Comparison of ENCODE assay signal across 21 cellular contexts in genomic region chr6:125668071-125668470, GRCh38.
DNase-seq lines count a peak whose midpoint lies in the region; ATAC-seq and TF ChIP-seq lines count a peak whose summit lies in the region.
"Had no signal": no experiment of that assay in that cellular context is flagged by ENCODE, and none has a peak within 500 bp of the region (broad histone marks: within the 10 kb centered on the region; RNA-seq: fewer than 3 reads in every experiment).

No MANE protein-coding gene starts in this region.

- H3K27me3 ChIP-seq in right cardiac atrium (ENCODE audit: control insufficient read depth, insufficient read depth) (no peaks in the 10 kb centered on the region), uterus (no peaks in the 10 kb centered on the region)

- no peak for TF ChIP-seq CTCF in uterus (IDR thresholded peaks at IDR 0.05)

- ATAC-seq in Right ventricle myocardium inferior, result peak; percentile 51
- ATAC-seq in right cardiac atrium, result no peak
- ATAC-seq: A549, PC-3, SK-N-SH treated with all-trans-retinoic acid at 6 μM for 48 hours had no signal

- WGBS in right cardiac atrium, result 89% methylated on average over 8 of the region's 8 CpGs

- H3K27ac ChIP-seq in right cardiac atrium (ENCODE audit: low read length), result no peak overlapping the region
- no peak overlapping the region for H3K27ac ChIP-seq in uterus
- H3K27ac ChIP-seq: A549, KMS-11 had no signal

- H3K36me3 ChIP-seq in uterus, result no peaks in the 10 kb centered on the region

- TF ChIP-seq POLR2A in uterus (IDR thresholded peaks at IDR 0.05), result no peak

- H3K4me3 ChIP-seq in right cardiac atrium (ENCODE audit: low read length), result no peak overlapping the region
- no peak overlapping the region for H3K4me3 ChIP-seq in uterus
- H3K4me3 ChIP-seq: A549 had no signal

- intact Hi-C loops in Right ventricle myocardium inferior (cut with DNase I), result no loop called here
- intact Hi-C loops in right cardiac atrium (cut with DNase I), result no loop called here
- intact Hi-C loops in head of caudate nucleus (cut with DNase I), result no loop called here
- intact Hi-C loops in uterus (cut with DNase I; ENCODE audit: low total_unique reads), result no loop called here

- DNase-seq in Right ventricle myocardium inferior (ENCODE audit: missing footprints), result no peak
- DNase-seq in right cardiac atrium, result no peak
- DNase-seq in head of caudate nucleus, result peak in 38 of 42 donors; percentile 23 to 82 (median 48)
- peak; percentile 16 for DNase-seq in occipital lobe (lab: John Stamatoyannopoulos, UW)
- DNase-seq in OCI-M2 (lab: John Stamatoyannopoulos, UW; ENCODE audit: unreplicated experiment), result no peak
- no peak for DNase-seq in uterus
- no peak for DNase-seq in A172 (ENCODE audit: low spot score)
- DNase-seq: CD4-positive, alpha-beta T cell; COR-L47; DMS79; IMR-90; NCI-H1092 treated with DMSO at 0.1 percent for 48 hours; NCI-H1436 treated with DMSO at 0.1 percent for 48 hours; NCI-H2029 treated with DMSO at 0.1 percent for 48 hours; NCI-H226; NCI-H510A treated with DMSO at 0.1 percent for 48 hours; PC-3; SHP77 treated with DMSO at 0.1 percent for 48 hours had no signal

- H3K4me1 ChIP-seq in right cardiac atrium (ENCODE audit: control insufficient read depth, insufficient read depth, low read length), result no peaks in the 10 kb centered on the region
- H3K4me1 ChIP-seq in uterus, result no peaks in the 10 kb centered on the region
- H3K4me1 ChIP-seq: A549 had no signal

- H3K9me3 ChIP-seq in right cardiac atrium (ENCODE audit: control insufficient read depth, low read length), result no peaks in the 10 kb centered on the region
- H3K9me3 ChIP-seq in uterus, result no peaks in the 10 kb centered on the region
- H3K9me3 ChIP-seq: A549 had no signal

Comparison
In these comparisons a context has a peak if more than half of its experiments do, and no peak if none do; other contexts are left out.
1. DNase-seq: peak in head of caudate nucleus (38 of 42) and occipital lobe (single experiment); none in Right ventricle myocardium inferior (single experiment), right cardiac atrium (0 of 3), OCI-M2 (single experiment), uterus (0 of 2) and A172 (single experiment).